ENCODE assay signal across 8 cellular contexts in genomic region chr6:144104898-144105487, GRCh38. TPM values are rescaled to one million over a fixed set of nuclear protein-coding genes. Genes with fewer than 3 reads are reported as not detected.
DNase-seq lines count a peak whose midpoint lies in the region; ATAC-seq and TF ChIP-seq lines count a peak whose summit lies in the region.

No MANE protein-coding gene starts in this region.

- DNase-seq in AG09309 (ENCODE audit: low read depth) (peak; percentile 59), GF-D8 (lab: John Stamatoyannopoulos, UW) (peak; percentile 52), HFF-Myc (ENCODE audit: extremely low read depth, low read depth) (peak; percentile 65), NCI-H1048 (lab: John Stamatoyannopoulos, UW) (peak; percentile 41), T-cell (peak in 14 of 34 experiments; percentile 6 to 52 (median 28)), natural killer cell (no peak), UCSD-AML1 (lab: John Stamatoyannopoulos, UW; ENCODE audit: unreplicated experiment) (no peak)

- TF ChIP-seq CTCF in AG09309 (IDR thresholded peaks at IDR 0.05; ENCODE audit: control insufficient read depth, insufficient read depth, low read depth, low read length, missing control alignments) = peak; percentile 58
- peak; percentile 45 for TF ChIP-seq CTCF in HFF-Myc (IDR thresholded peaks at IDR 0.05; ENCODE audit: low read depth, low read length, missing control alignments)
- peak; percentile 94 for TF ChIP-seq CTCF in natural killer cell (IDR thresholded peaks at IDR 0.05)

- peaks cover 1 to 6% (median 1%) of the 10 kb centered on the region in 3 donors for H3K4me1 Mint-ChIP-seq in T-cell
- H3K4me1 Mint-ChIP-seq in natural killer cell = peaks cover 5% of the 10 kb centered on the region in 2 donors

- no peak overlapping the region for H3K27ac Mint-ChIP-seq in T-cell
- H3K27ac Mint-ChIP-seq in natural killer cell = peak overlapping the region in 1 of 2 donors; percentile 32

- no peaks in the 10 kb centered on the region for H3K36me3 Mint-ChIP-seq in T-cell
- no peaks in the 10 kb centered on the region for H3K36me3 Mint-ChIP-seq in natural killer cell

- no peaks in the 10 kb centered on the region for H3K9me3 Mint-ChIP-seq in T-cell
- no peaks in the 10 kb centered on the region for H3K9me3 Mint-ChIP-seq in natural killer cell

- H3K4me3 ChIP-seq in AG09309 (ENCODE audit: control insufficient read depth, low read depth, low read length) = no peak overlapping the region
- H3K4me3 ChIP-seq in HFF-Myc (replicated peaks; ENCODE audit: low read depth, low read length) = no peak overlapping the region

- ATAC-seq in T-cell (replicated peaks in 1 of 4) = peak; percentile 68 to 79 (median 75)
- peak; percentile 69 for ATAC-seq in esophagus mucosa
- peak; percentile 79 to 88 (median 87) for ATAC-seq in natural killer cell

- POLR2A ChIA-PET in T-cell (lab: Charles Lee) = interaction anchor here in 1 of 2 donors (1.0 kb wide), 1 partner anchor 375 kb away, joined by 3 read pairs; no protein-coding TSS in a partner anchor

- intact Hi-C loops in natural killer cell (cut with micrococcal nuclease) = loop anchor here (1.0 to 10.0 kb wide), 4 partner anchors 46 to 377 kb away; partner anchors contain the start of genes STX11 and UTRN

- CTCF ChIA-PET in T-cell (lab: Charles Lee) = interaction anchor here (0.5 to 2.9 kb wide), 13 partner anchors 10 to 379 kb away, joined by 3 to 32 read pairs (median 4); no protein-coding TSS in a partner anchor

- no peak overlapping the region for H3K4me3 Mint-ChIP-seq in T-cell
- no peak overlapping the region for H3K4me3 Mint-ChIP-seq in natural killer cell

- H3K27me3 Mint-ChIP-seq in T-cell (no peaks in the 10 kb centered on the region), natural killer cell (ENCODE audit: low read depth in 2 of 2) (no peaks in the 10 kb centered on the region)

RNA-seq across cellular contexts. Expression of gene SF3B5, which starts 9.6 kb away (rescaled TPM):
- total RNA-seq in T-cell (100 to 1,000 TPM; 111 to 125 (median 115) TPM), esophagus mucosa (162 TPM), natural killer cell (100 to 1,000 TPM; 122 to 145 (median 122) TPM)

RNA-seq across cellular contexts. Expression of gene STX11, which starts 45.3 kb away (rescaled TPM):
- total RNA-seq in T-cell = 10 to 100 TPM in 3 of 5 donors, 1 to 10 TPM in 2; 4.3 to 12.6 (median 10.7) TPM
- total RNA-seq in esophagus mucosa = 5.5 TPM
- total RNA-seq in natural killer cell = 10 to 100 TPM; 21.9 to 38.3 (median 34.2) TPM

Comparison
In these comparisons a context has a peak if more than half of its experiments do, and no peak if none do; other contexts are left out.
1. DNase-seq: peak in AG09309 (single experiment), GF-D8 (single experiment), HFF-Myc (single experiment) and NCI-H1048 (single experiment); none in natural killer cell (single experiment) and UCSD-AML1 (single experiment).
2. Peak in every context shown above with its lines, with median percentiles within 50 percentile points of each other: CTCF ChIP-seq and ATAC-seq.